ENCODE assay signal across 9 cellular contexts in genomic region chr20:1803216-1804128, GRCh38.
DNase-seq lines count a peak whose midpoint lies in the region; ATAC-seq, FAIRE-seq and TF ChIP-seq lines count a peak whose summit lies in the region.
"Had no signal": no experiment of that assay in that cellular context is flagged by ENCODE, and none has a peak within 500 bp of the region (broad histone marks: within the 10 kb centered on the region; RNA-seq: fewer than 3 reads in every experiment).

No MANE protein-coding gene starts in this region.

- H4K5ac ChIP-seq in H1 (ENCODE audit: insufficient read length, low read depth, low read length), result peak overlapping the region; percentile 23

- peak overlapping the region; percentile 65 for H3K4me2 ChIP-seq in DOHH2 (ENCODE audit: low read length)
- peak overlapping the region; percentile 86 to 92 for H3K4me2 ChIP-seq in H1 (ENCODE audit: insufficient read depth in 1 of 2, low read depth in 2 of 2, low read length in 2 of 2)
- H3K4me2 ChIP-seq in mesenchymal stem cell (ENCODE audit: low read length, poor library complexity, severe bottlenecking), result peak overlapping the region; percentile 95

- peaks cover 18% of the 10 kb centered on the region for H3K4me1 ChIP-seq in DOHH2 (ENCODE audit: control insufficient read depth, low read length)
- peaks cover 4 to 11% (median 8%) of the 10 kb centered on the region in 4 experiments; a peak in 6 of 7 replicates for H3K4me1 ChIP-seq in H1 (replicated peaks in 1 of 4; ENCODE audit: control insufficient read depth in 3 of 4, insufficient read depth in 4 of 4, low read length in 3 of 4)
- peaks cover 17% of the 10 kb centered on the region for H3K4me1 ChIP-seq in mesenchymal stem cell (ENCODE audit: control insufficient read depth, insufficient read depth, low read depth, low read length)
- H3K4me1 ChIP-seq in thoracic aorta (ENCODE audit: control insufficient read depth in 1 of 2, low read depth in 2 of 2), result peaks cover 13 to 17% of the 10 kb centered on the region in 2 donors

- peak overlapping the region; percentile 52 for H3K4me3 ChIP-seq in DOHH2 (ENCODE audit: low read length)
- peak overlapping the region; percentile 28 to 69 (median 42) for H3K4me3 ChIP-seq in H1 (ENCODE audit: extremely low read depth in 1 of 4, insufficient read depth in 2 of 4, low read depth in 3 of 4, low read length in 4 of 4)
- H3K4me3 ChIP-seq in mesenchymal stem cell (ENCODE audit: insufficient read depth in 1 of 2, low read depth in 1 of 2, low read length in 2 of 2), result peak overlapping the region; percentile 70 to 76
- peak overlapping the region; percentile 83 for H3K4me3 ChIP-seq in thoracic aorta

- POLR2A ChIA-PET in H1 (lab: Charles Lee; ENCODE audit: partially characterized antibody), result interaction anchor here (0.6 to 4.5 kb wide), 9 partner anchors 8 to 299 kb away, joined by 3 to 26 read pairs (median 5); no protein-coding TSS in a partner anchor

- peaks cover 58% of the 10 kb centered on the region for H3K27me3 Mint-ChIP-seq in T-helper 1 cell treated with Interleukin-12 subunit alpha and Interleukin-12 subunit beta and Interleukin-4 antibody, amounts not matched to agents 30 μg/mL and 1 μg/mL, for 36 hours (ENCODE audit: low read depth)

- no peak for TF ChIP-seq CTCF in DOHH2 (IDR thresholded peaks at IDR 0.05; ENCODE audit: low read depth, low read length, poor library complexity, severe bottlenecking)
- no peak for TF ChIP-seq CTCF in H1 (IDR thresholded peaks at IDR 0.05; ENCODE audit: control extremely low read depth in 1 of 3, insufficient read depth in 1 of 3, low read depth in 1 of 3, low read length in 3 of 3)
- TF ChIP-seq CTCF in thoracic aorta (IDR thresholded peaks at IDR 0.05), result peak; percentile 17

- no peak for TF ChIP-seq EP300 in H1 (IDR thresholded peaks at IDR 0.05; ENCODE audit: borderline replicate concordance in 1 of 2, low read depth in 2 of 2, low read length in 2 of 2)

- no peak overlapping the region for H2AFZ ChIP-seq in H1 (ENCODE audit: low read length)
- H2AFZ ChIP-seq in mesenchymal stem cell (ENCODE audit: low read depth, low read length), result peak overlapping the region; percentile 86

- H3K18ac ChIP-seq in H1 (ENCODE audit: extremely low read depth, low read length) (peak overlapping the region; percentile 75), mesenchymal stem cell (ENCODE audit: low read depth in 1 of 2, low read length in 2 of 2) (peak overlapping the region; percentile 56 to 72)

- H2BK120ac ChIP-seq in H1 (replicated peaks; ENCODE audit: low read depth, low read length) (no peak overlapping the region), mesenchymal stem cell (ENCODE audit: low read depth, low read length) (peak overlapping the region; percentile 46)

- peak overlapping the region; percentile 75 for H4K91ac ChIP-seq in H1 (replicated peaks; ENCODE audit: insufficient read length, low read length)
- H4K91ac ChIP-seq in mesenchymal stem cell (ENCODE audit: low read length), result no peak overlapping the region

- no peak; a peak in 1 of 4 replicates for TF ChIP-seq RAD21 in H1 (IDR thresholded peaks at IDR 0.05 in 1 of 2, conservative IDR thresholded peaks at IDR 0.05 in 1 of 2; ENCODE audit: low read depth in 2 of 2, low read length in 2 of 2)

- H3K27ac ChIP-seq in DOHH2 (ENCODE audit: low read depth, low read length), result no peak overlapping the region
- no peak overlapping the region for H3K27ac ChIP-seq in H1 (ENCODE audit: low read depth, low read length)
- H3K27ac ChIP-seq in mesenchymal stem cell (ENCODE audit: low read length, poor library complexity, severe bottlenecking), result no peak overlapping the region
- H3K27ac ChIP-seq in thoracic aorta, result peak overlapping the region; percentile 62 to 63

- H2BK15ac ChIP-seq in H1 (ENCODE audit: low read length) (no peak overlapping the region), mesenchymal stem cell (ENCODE audit: low read depth, poor library complexity, severe bottlenecking) (peak overlapping the region; percentile 86)

- DNase-seq in H1 (ENCODE audit: low read depth in 1 of 2, low spot score in 2 of 2), result peak; percentile 73 to 79
- DNase-seq in mesenchymal stem cell, result peak; percentile 68
- no peak for DNase-seq in thoracic aorta (ENCODE audit: low spot score)
- no peak for DNase-seq in NAMALWA (ENCODE audit: low spot score)

- H4K20me1 ChIP-seq in DOHH2 (ENCODE audit: control insufficient read depth, insufficient read depth, low read depth, low read length) (peaks cover 12% of the 10 kb centered on the region), H1 (replicated peaks in 1 of 2; ENCODE audit: control insufficient read depth in 1 of 2, insufficient read depth in 2 of 2, low read length in 2 of 2) (no peaks in the 10 kb centered on the region)

- H3K9me3 Mint-ChIP-seq in T-helper 1 cell treated with Interleukin-12 subunit alpha and Interleukin-12 subunit beta and Interleukin-4 antibody, amounts not matched to agents 30 μg/mL and 1 μg/mL, for 36 hours, result no peaks in the 10 kb centered on the region

- no peak overlapping the region; the same call in 1 of the 2 replicates for H2AK5ac ChIP-seq in H1 (ENCODE audit: low read depth, low read length)
- H2AK5ac ChIP-seq in mesenchymal stem cell (ENCODE audit: low read length, severe bottlenecking), result no peak overlapping the region

- ATAC-seq in HG02798 (IDR thresholded peaks at IDR 0.05; ENCODE audit: poor library complexity, unreplicated experiment) (peak; percentile 37), thoracic aorta (ENCODE audit: insufficient number of reproducible peaks, low FRiP score, low read depth) (no peak), HG03460 (IDR thresholded peaks at IDR 0.05; ENCODE audit: unreplicated experiment) (no peak)
- ATAC-seq: Panc1 had no signal

- WGBS in H1 (ENCODE audit: extremely low coverage in 1 of 2, insufficient coverage in 1 of 2, insufficient read length in 1 of 2, insufficient replicate concordance in 2 of 2, low coverage in 1 of 2, low lambda C conversion rate in 2 of 2, missing lambda C conversion rate in 1 of 2), 2 experiments, result 3% methylated on average over 64 of the region's 96 CpGs; no CpG with 5 or more reads in 1 of the 2 experiments
- 2% methylated on average over 90 of the region's 96 CpGs for WGBS in mesenchymal stem cell

- FAIRE-seq in H1 (lab: Jason Lieb, UNC), result no peak

- no peaks in the 10 kb centered on the region for H3K9me2 ChIP-seq in DOHH2 (replicated peaks; ENCODE audit: control insufficient read depth, low read length)

- H3K9me3 ChIP-seq in DOHH2 (ENCODE audit: control insufficient read depth, insufficient read depth, low read length) (no peaks in the 10 kb centered on the region), H1 (ENCODE audit: insufficient read depth in 2 of 2, low read depth in 1 of 2, low read length in 1 of 2) (no peaks in the 10 kb centered on the region), mesenchymal stem cell (ENCODE audit: control insufficient read depth, low read length) (no peaks in the 10 kb centered on the region), thoracic aorta (no peaks in the 10 kb centered on the region)

- H3K27me3 ChIP-seq in DOHH2 (ENCODE audit: control insufficient read depth, low read length) (peaks cover 84% of the 10 kb centered on the region), H1 (replicated peaks in 1 of 4; ENCODE audit: control insufficient read depth in 3 of 4, extremely low read depth in 1 of 4, insufficient read depth in 3 of 4, low read length in 3 of 4) (peaks cover 9 to 21% (median 19%) of the 10 kb centered on the region in 4 experiments), mesenchymal stem cell (ENCODE audit: control insufficient read depth in 1 of 2, insufficient read depth in 1 of 2, low read length in 2 of 2) (peaks cover 4 to 7% of the 10 kb centered on the region in 2 experiments), thoracic aorta (replicated peaks; ENCODE audit: insufficient read depth) (no peaks in the 10 kb centered on the region)

- H3K14ac ChIP-seq in H1 (ENCODE audit: insufficient read length) (no peak overlapping the region), mesenchymal stem cell (ENCODE audit: low read length in 2 of 2) (peak overlapping the region in 1 of 2 experiments; percentile 46)

- no peaks in the 10 kb centered on the region for H3K36me3 Mint-ChIP-seq in T-helper 1 cell treated with Interleukin-12 subunit alpha and Interleukin-12 subunit beta and Interleukin-4 antibody, amounts not matched to agents 30 μg/mL and 1 μg/mL, for 36 hours (ENCODE audit: low read depth)

- peak; percentile 26 to 80 for TF ChIP-seq POLR2A in H1 (IDR thresholded peaks at IDR 0.05; ENCODE audit: control extremely low read depth in 1 of 2, low read depth in 2 of 2, low read length in 2 of 2)

- H3K4ac ChIP-seq in H1 (replicated peaks; ENCODE audit: insufficient read length, low read depth, low read length), result no peak overlapping the region
- peak overlapping the region; percentile 13 to 52 for H3K4ac ChIP-seq in mesenchymal stem cell (ENCODE audit: low read depth in 1 of 2, low read length in 2 of 2)

- no peak overlapping the region for H2BK20ac ChIP-seq in H1 (ENCODE audit: low read length)

- peaks cover 10% of the 10 kb centered on the region for H3K4me1 Mint-ChIP-seq in T-helper 1 cell treated with Interleukin-12 subunit alpha and Interleukin-12 subunit beta and Interleukin-4 antibody, amounts not matched to agents 30 μg/mL and 1 μg/mL, for 36 hours (ENCODE audit: low read depth)

- H3F3A ChIP-seq in DOHH2 (ENCODE audit: control insufficient read depth, insufficient read depth), result peaks cover 3% of the 10 kb centered on the region; the same call in 1 of the 2 replicates

- H2BK5ac ChIP-seq in H1 (ENCODE audit: low read depth, low read length), result no peak overlapping the region
- no peak overlapping the region for H2BK5ac ChIP-seq in mesenchymal stem cell (ENCODE audit: low read depth, low read length, poor library complexity, severe bottlenecking)

- H3K36me3 ChIP-seq in DOHH2 (ENCODE audit: control insufficient read depth, low read length) (no peaks in the 10 kb centered on the region), H1 (ENCODE audit: control insufficient read depth in 2 of 4, insufficient read depth in 4 of 4, low read length in 3 of 4) (no peaks in the 10 kb centered on the region), mesenchymal stem cell (ENCODE audit: control insufficient read depth in 1 of 2, insufficient read depth in 2 of 2, low read depth in 1 of 2, low read length in 2 of 2) (no peaks in the 10 kb centered on the region), thoracic aorta (no peaks in the 10 kb centered on the region)

- H3K27ac Mint-ChIP-seq in T-helper 1 cell treated with Interleukin-12 subunit alpha and Interleukin-12 subunit beta and Interleukin-4 antibody, amounts not matched to agents 30 μg/mL and 1 μg/mL, for 36 hours, result no peak overlapping the region

- peak overlapping the region; percentile 64 for H3K4me3 Mint-ChIP-seq in T-helper 1 cell treated with Interleukin-12 subunit alpha and Interleukin-12 subunit beta and Interleukin-4 antibody, amounts not matched to agents 30 μg/mL and 1 μg/mL, for 36 hours

- H3K23me2 ChIP-seq in H1 (ENCODE audit: low read depth, low read length), result peaks cover 13% of the 10 kb centered on the region; the same call in 1 of the 2 replicates

- no peak overlapping the region for H3K56ac ChIP-seq in H1 (replicated peaks; ENCODE audit: insufficient read length, low read depth, low read length)

- CTCF ChIA-PET in H1 (lab: Charles Lee; ENCODE audit: partially characterized antibody), result interaction anchor here (0.9 to 6.3 kb wide), 20 partner anchors 10 to 289 kb away, joined by 3 to 40 read pairs (median 4); no protein-coding TSS in a partner anchor

- peak overlapping the region; percentile 29; the same call in 1 of the 2 replicates for H2BK12ac ChIP-seq in H1 (ENCODE audit: low read depth, low read length)
- peak overlapping the region in 1 of 2 experiments; percentile 64 for H2BK12ac ChIP-seq in mesenchymal stem cell (ENCODE audit: low read length in 2 of 2)

- H3K79me2 ChIP-seq in DOHH2 (ENCODE audit: control insufficient read depth, low read length) (no peaks in the 10 kb centered on the region), H1 (ENCODE audit: control insufficient read depth in 1 of 2, insufficient read depth in 2 of 2, low read length in 2 of 2) (no peaks in the 10 kb centered on the region)

- H4K8ac ChIP-seq in H1 (ENCODE audit: extremely low read depth, insufficient read depth, low read length) (peak overlapping the region; percentile 89), mesenchymal stem cell (ENCODE audit: low read length) (peak overlapping the region; percentile 86)

- peak overlapping the region; percentile 48 to 62 (median 51); a peak in 6 of 7 replicates for H3K9ac ChIP-seq in H1 (replicated peaks in 1 of 4; ENCODE audit: extremely low read depth in 1 of 4, low read depth in 3 of 4, low read length in 3 of 4)
- peak overlapping the region; percentile 66 for H3K9ac ChIP-seq in mesenchymal stem cell (ENCODE audit: low read length)

- H3K79me1 ChIP-seq in H1 (ENCODE audit: low read depth, low read length) (no peaks in the 10 kb centered on the region), mesenchymal stem cell (replicated peaks; ENCODE audit: low read length, poor library complexity, severe bottlenecking) (peaks cover 2% of the 10 kb centered on the region)

- no peak overlapping the region for H3K23ac ChIP-seq in H1 (ENCODE audit: insufficient read length)
- H3K23ac ChIP-seq in mesenchymal stem cell (ENCODE audit: low read length in 2 of 2), result no peak overlapping the region

Comparison
In these comparisons a context has a peak if more than half of its experiments do, and no peak if none do; other contexts are left out.
1. H3K27ac ChIP-seq: peak in thoracic aorta (2 of 2); none in DOHH2 (single experiment), H1 (single experiment) and mesenchymal stem cell (single experiment).
2. DNase-seq: peak in H1 (2 of 2) and mesenchymal stem cell (single experiment); none in thoracic aorta (single experiment) and NAMALWA (single experiment).
3. Peak in every context shown above with its lines, with median percentiles within 50 percentile points of each other: H3K4me2 ChIP-seq and H3K4me3 ChIP-seq.